Comparison of ENCODE assay signal across 25 cellular contexts in the genomic region with DNA sequence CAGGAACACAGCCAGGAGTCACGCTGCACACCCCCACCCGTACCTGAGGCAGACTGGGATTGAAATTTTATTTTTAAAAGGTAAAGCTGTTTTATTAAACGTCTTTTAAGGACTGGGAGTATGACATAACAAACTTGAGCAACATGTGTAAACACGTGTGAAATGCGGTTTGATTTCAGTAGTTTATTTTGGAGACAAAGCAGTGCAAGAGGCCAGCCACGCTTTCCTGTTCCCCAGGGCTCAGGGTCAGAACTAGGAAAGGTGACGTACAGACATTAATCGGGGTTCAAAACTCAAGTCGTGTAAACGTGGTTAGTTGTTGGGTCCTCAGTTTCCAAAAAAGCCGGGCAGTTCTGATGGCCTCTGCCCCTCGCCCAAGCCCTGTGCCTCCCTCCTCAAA. TPM values are rescaled to one million over a fixed set of nuclear protein-coding genes. Genes with fewer than 3 reads are reported as not detected.
"Had no signal": no experiment of that assay in that cellular context is flagged by ENCODE, and none has a peak within 500 bp of the region (broad histone marks: within the 10 kb centered on the region; RNA-seq: fewer than 3 reads in every experiment).

No MANE protein-coding gene starts in this region.

- H3K4me2 ChIP-seq: PC-9 had no signal

- H3K27ac ChIP-seq: adrenal gland, PC-9 had no signal

- H3K4me1 ChIP-seq: adrenal gland had no signal

- H3K27me3 ChIP-seq: adrenal gland had no signal

- H2AFZ ChIP-seq: PC-9 had no signal

- ATAC-seq: activated CD4-positive, CD25-positive, alpha-beta regulatory T cell treated with anti-CD3 and anti-CD28 coated beads, Interleukin-2, amount 50 U/mL, for 24 hours; activated CD8-positive, alpha-beta T cell treated with anti-CD3 and anti-CD28 coated beads for 36 hours; activated T-cell treated with anti-CD3 and anti-CD28 coated beads, Interleukin-2, amount 50 U/mL, for 72 hours had no signal

- DNase-seq: activated CD4-positive, alpha-beta T cell treated with anti-CD3 and anti-CD28 coated beads for 4 hours; activated CD8-positive, alpha-beta memory T cell treated with anti-CD3 and anti-CD28 coated beads, Interleukin-2, amount 50 U/mL, for 4 hours; activated CD8-positive, alpha-beta T cell treated with anti-CD3 and anti-CD28 coated beads for 36 hours; activated gamma-delta T cell treated with Interleukin-2 at 50 U/mL for 16 hours; activated naive CD4-positive, alpha-beta T cell treated with anti-CD3 and anti-CD28 coated beads, Interleukin-2, amount 50 U/mL, for 16 hours; activated naive CD8-positive, alpha-beta T cell treated with anti-CD3 and anti-CD28 coated beads, Interleukin-2, amount 10 ng/mL, durations not matched to agents 7 days and 5 days; activated T-cell treated with anti-CD3 and anti-CD28 coated beads, Interleukin-2, amount 50 U/mL, for 72 hours; adrenal gland; anterior cingulate cortex; central memory CD4-positive, alpha-beta T cell; Karpas-422; NCI-H1105; NCI-H1436; NCI-H1694 treated with DMSO at 0.1 percent for 48 hours; NCI-H2029 treated with DMSO at 0.1 percent for 48 hours; NCI-H345; NCI-H510A; NCI-H526 treated with DMSO at 0.1 percent for 48 hours; NCI-H82; NK-92 treated with Interleukin-12 subunit alpha and Interleukin-12 subunit beta, amount 100 ng/mL, for 24 hours; PC-9; SHP77 treated with DMSO at 0.1 percent for 48 hours had no signal

- H3K36me3 ChIP-seq: adrenal gland had no signal

- H3K9me3 ChIP-seq: adrenal gland had no signal

- H3K4me3 ChIP-seq: adrenal gland, PC-9 had no signal

RNA-seq across cellular contexts. Expression of gene CHGA, which starts 16.7 kb away (rescaled TPM):
- total RNA-seq: activated CD8-positive, alpha-beta T cell treated with anti-CD3 and anti-CD28 coated beads for 36 hours; activated naive CD8-positive, alpha-beta T cell treated with anti-CD3 and anti-CD28 coated beads, Interleukin-2, amount 10 ng/mL, durations not matched to agents 7 days and 5 days; activated T-cell treated with anti-CD3 and anti-CD28 coated beads, Interleukin-2, amount 50 U/mL, for 72 hours; activated T-helper 2 cell treated with anti-CD3 and anti-CD28 coated beads, Interferon-gamma antibody, Interleukin-2, Interleukin-4, amounts not matched to agents 10 μg/mL and 5 μg/mL and 100 μg/mL, durations not matched to agents 14 hours and 24 hours and 36 hours; chondrocyte; PC-9 had no signal
